ENCODE assay signal across 18 cellular contexts in genomic region chr15:55496716-55497115, GRCh38. TPM values are rescaled to one million over a fixed set of nuclear protein-coding genes. Genes with fewer than 3 reads are reported as not detected.
DNase-seq lines count a peak whose midpoint lies in the region; ATAC-seq and TF ChIP-seq lines count a peak whose summit lies in the region.
"Had no signal": no experiment of that assay in that cellular context is flagged by ENCODE, and none has a peak within 500 bp of the region (broad histone marks: within the 10 kb centered on the region; RNA-seq: fewer than 3 reads in every experiment).

No MANE protein-coding gene starts in this region.

- peak overlapping the region; percentile 30 for H3K27ac Mint-ChIP-seq in CD4-positive, alpha-beta T cell
- H3K27ac Mint-ChIP-seq in neural progenitor cell = no peak overlapping the region
- H3K27ac Mint-ChIP-seq: CD8-positive, alpha-beta T cell had no signal

- H3K27me3 Mint-ChIP-seq in CD4-positive, alpha-beta T cell = no peaks in the 10 kb centered on the region
- H3K27me3 Mint-ChIP-seq in neural progenitor cell (ENCODE audit: insufficient read depth, low read depth) = no peaks in the 10 kb centered on the region

- H3K4me1 Mint-ChIP-seq in CD4-positive, alpha-beta T cell (ENCODE audit: low read depth) = peaks cover 9% of the 10 kb centered on the region
- H3K4me1 Mint-ChIP-seq in neural progenitor cell = peaks cover 10% of the 10 kb centered on the region

- H3K4me3 ChIP-seq in PC-9 = no peak overlapping the region
- H3K4me3 ChIP-seq in lower lobe of right lung = no peak overlapping the region
- H3K4me3 ChIP-seq in neural progenitor cell = no peak overlapping the region
- H3K4me3 ChIP-seq: GM12878, K562, SJSA1 had no signal

- H3K79me2 ChIP-seq in PC-9 (ENCODE audit: low read depth) = no peaks in the 10 kb centered on the region
- no peaks in the 10 kb centered on the region for H3K79me2 ChIP-seq in neural progenitor cell (ENCODE audit: low read depth)

- TF ChIP-seq CTCF in CD4-positive, alpha-beta T cell (IDR thresholded peaks at IDR 0.05) = no peak
- TF ChIP-seq CTCF in PC-9 (conservative IDR thresholded peaks at IDR 0.05) = no peak
- no peak for TF ChIP-seq CTCF in lower lobe of right lung (IDR thresholded peaks at IDR 0.05)
- TF ChIP-seq CTCF in neural progenitor cell (IDR thresholded peaks at IDR 0.05) = no peak

- H2AFZ ChIP-seq in PC-9 (no peak overlapping the region), neural progenitor cell (replicated peaks) (no peak overlapping the region)

- H3K4me1 ChIP-seq in PC-9 (replicated peaks; ENCODE audit: insufficient read depth) = no peaks in the 10 kb centered on the region
- peaks cover 22% of the 10 kb centered on the region for H3K4me1 ChIP-seq in lower lobe of right lung
- no peaks in the 10 kb centered on the region for H3K4me1 ChIP-seq in neural progenitor cell
- H3K4me1 ChIP-seq: BE2C had no signal

- no peaks in the 10 kb centered on the region for H3K9me3 Mint-ChIP-seq in CD4-positive, alpha-beta T cell
- no peaks in the 10 kb centered on the region for H3K9me3 Mint-ChIP-seq in neural progenitor cell
- H3K9me3 Mint-ChIP-seq: CD8-positive, alpha-beta T cell had no signal

- no peaks in the 10 kb centered on the region for H3K36me3 Mint-ChIP-seq in CD4-positive, alpha-beta T cell (ENCODE audit: low read depth)
- no peaks in the 10 kb centered on the region for H3K36me3 Mint-ChIP-seq in neural progenitor cell
- H3K36me3 Mint-ChIP-seq: CD8-positive, alpha-beta T cell had no signal

- no peak overlapping the region for H3K9ac ChIP-seq in neural progenitor cell

- CTCF ChIA-PET in CD4-positive, alpha-beta T cell (lab: Charles Lee) = no interaction called here
- CTCF ChIA-PET in PC-9 (lab: Charles Lee) = interaction anchor here (0.6 kb wide), 1 partner anchor 33 kb away, joined by 3 read pairs; no protein-coding TSS in a partner anchor

- ATAC-seq in CD4-positive, alpha-beta T cell (ENCODE audit: poor library complexity) = no peak
- ATAC-seq in lower lobe of right lung (no peak), HG02798 (IDR thresholded peaks at IDR 0.05; ENCODE audit: poor library complexity, unreplicated experiment) (no peak), GM19035 (IDR thresholded peaks at IDR 0.05; ENCODE audit: unreplicated experiment) (no peak)
- ATAC-seq: CD8-positive, alpha-beta T cell; GM12878; K562 had no signal

- no peaks in the 10 kb centered on the region for H3K9me3 ChIP-seq in CD4-positive, alpha-beta T cell (ENCODE audit: control insufficient read depth, low read length)
- H3K9me3 ChIP-seq in PC-9 (ENCODE audit: insufficient read depth, low read depth) (no peaks in the 10 kb centered on the region), lower lobe of right lung (no peaks in the 10 kb centered on the region), neural progenitor cell (ENCODE audit: low read depth) (no peaks in the 10 kb centered on the region)
- H3K9me3 ChIP-seq: BE2C, SJSA1 had no signal

- no peaks in the 10 kb centered on the region for H3K9me2 ChIP-seq in PC-9 (ENCODE audit: insufficient read depth)

- intact Hi-C loops in CD4-positive, alpha-beta T cell (cut with DNase I, micrococcal nuclease) = loop anchor here in 1 of 2 experiments (10.0 kb wide), 1 partner anchor 292 kb away; no protein-coding TSS in a partner anchor
- intact Hi-C loops in PC-9 (cut with micrococcal nuclease; ENCODE audit: unreplicated experiment) = no loop called here
- intact Hi-C loops in lower lobe of right lung (cut with DNase I) = no loop called here

- H3K4me2 ChIP-seq in PC-9 = peak overlapping the region; percentile 87; the same call in 1 of the 2 replicates
- H3K4me2 ChIP-seq in neural progenitor cell = no peak overlapping the region

- no peaks in the 10 kb centered on the region for H3K27me3 ChIP-seq in CD4-positive, alpha-beta T cell (ENCODE audit: control insufficient read depth, insufficient read depth, low read length)
- H3K27me3 ChIP-seq in PC-9 (ENCODE audit: insufficient read depth, low read depth) (no peaks in the 10 kb centered on the region), lower lobe of right lung (ENCODE audit: low read depth) (no peaks in the 10 kb centered on the region), neural progenitor cell (no peaks in the 10 kb centered on the region)
- H3K27me3 ChIP-seq: SJSA1 had no signal

- H3F3A ChIP-seq in PC-9 (ENCODE audit: insufficient read depth, low read depth) (peaks cover 14% of the 10 kb centered on the region; the same call in 1 of the 2 replicates), neural progenitor cell (ENCODE audit: low read depth) (peaks cover 20% of the 10 kb centered on the region)

- peak overlapping the region; percentile 54 for H3K4me3 Mint-ChIP-seq in CD4-positive, alpha-beta T cell
- peak overlapping the region; percentile 94 for H3K4me3 Mint-ChIP-seq in neural progenitor cell
- H3K4me3 Mint-ChIP-seq: CD8-positive, alpha-beta T cell had no signal

- no peak overlapping the region for H3K27ac ChIP-seq in CD4-positive, alpha-beta T cell (ENCODE audit: low read depth, low read length)
- H3K27ac ChIP-seq in PC-9 (no peak overlapping the region), lower lobe of right lung (peak overlapping the region; percentile 1), neural progenitor cell (no peak overlapping the region)
- H3K27ac ChIP-seq: SJSA1 had no signal

- H3K36me3 ChIP-seq in PC-9 (ENCODE audit: low read depth) (no peaks in the 10 kb centered on the region), lower lobe of right lung (peaks cover 4% of the 10 kb centered on the region), neural progenitor cell (no peaks in the 10 kb centered on the region)
- H3K36me3 ChIP-seq: BE2C, SJSA1 had no signal

- BruUV-seq in PC-9 (replicated peaks; lab: Mats Ljungman, UMichigan) = no TSS peak

- POLR2A ChIA-PET in CD4-positive, alpha-beta T cell (lab: Charles Lee) = no interaction called here
- POLR2A ChIA-PET in PC-9 (lab: Charles Lee; ENCODE audit: unreplicated experiment) = no interaction called here

- H4K20me1 ChIP-seq in PC-9 (ENCODE audit: insufficient read depth) (no peaks in the 10 kb centered on the region), neural progenitor cell (ENCODE audit: low read depth) (no peaks in the 10 kb centered on the region)

- DNase-seq in CD4-positive, alpha-beta T cell = no peak
- no peak for DNase-seq in PC-9
- no peak for DNase-seq in lower lobe of right lung
- no peak for DNase-seq in neural progenitor cell (ENCODE audit: low spot score)
- DNase-seq in AG08396 (ENCODE audit: low spot score) = no peak
- DNase-seq: BE2C; CD8-positive, alpha-beta T cell; DMS79 treated with DMSO at 0.1 percent for 48 hours; NCI-H1436; NCI-H2029; NCI-H2171; NCI-H446; NCI-H774 had no signal

RNA-seq across cellular contexts. Expression of gene DNAAF4, which starts 11.3 kb away (rescaled TPM):
- total RNA-seq in CD4-positive, alpha-beta T cell = under 1 TPM in 1 of 2 experiments, not detected in 1; 0.16 TPM
- total RNA-seq in PC-9 (2021) = 5.5 and 6.2 TPM in 2 replicates
- 5.8 TPM for total RNA-seq in lower lobe of right lung
- 5.7 and 10.0 TPM in 2 replicates for total RNA-seq in neural progenitor cell (ENCODE audit: low replicate concordance)
- total RNA-seq: CD8-positive, alpha-beta T cell had no signal
